Comparison of ENCODE assay signal across 1 cellular context in genomic region chr10:48880016-48880705, GRCh38.
TF ChIP-seq lines count a peak whose summit lies in the region.

No MANE protein-coding gene starts in this region.

TF ChIP-seq in GM23338, 12 proteins besides CTCF, POLR2A, EP300 and RAD21:
- no peak for TF ChIP-seq ZNF462 (CRISPR knock-in tag; IDR thresholded peaks at IDR 0.05)
- no peak for TF ChIP-seq POLR2AphosphoS5 (IDR thresholded peaks at IDR 0.05; ENCODE audit: low read depth)
- no peak for TF ChIP-seq ZNF331 (CRISPR knock-in tag; IDR thresholded peaks at IDR 0.05; ENCODE audit: low read depth)
